ENCODE assay signal across 13 cellular contexts in the genomic region with DNA sequence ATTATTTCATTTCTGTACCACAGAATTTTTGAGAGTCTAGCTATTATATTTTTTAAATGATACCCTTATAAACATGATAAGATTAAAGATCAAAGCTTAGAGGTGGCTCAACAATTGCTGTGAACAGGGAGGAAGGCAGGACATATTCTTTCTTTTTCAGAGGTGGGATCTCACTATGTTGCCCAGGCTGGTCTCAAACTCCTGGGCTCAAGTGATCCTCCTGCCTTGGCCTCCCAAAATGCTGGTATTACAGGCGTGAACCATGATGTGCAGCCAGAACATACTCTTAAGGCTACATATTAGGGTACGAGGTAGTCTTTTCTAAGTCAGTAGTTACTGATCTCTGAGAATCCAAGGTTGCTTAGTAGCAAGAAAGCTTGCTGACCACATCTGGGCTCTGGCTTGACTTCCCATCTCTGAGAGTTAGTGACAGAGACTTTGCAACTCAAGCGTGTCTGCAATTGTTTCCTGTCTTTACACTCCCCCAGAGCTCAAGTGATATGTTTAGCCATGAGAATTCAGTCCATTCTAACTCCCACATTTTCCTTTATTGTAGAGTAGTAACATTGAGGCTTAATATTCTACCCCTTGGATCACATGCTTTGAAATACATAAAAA. TPM values are rescaled to one million over a fixed set of nuclear protein-coding genes. Genes with fewer than 3 reads are reported as not detected.
DNase-seq lines count a peak whose midpoint lies in the region; ATAC-seq, FAIRE-seq and TF ChIP-seq lines count a peak whose summit lies in the region.
"Had no signal": no experiment of that assay in that cellular context is flagged by ENCODE, and none has a peak within 500 bp of the region (broad histone marks: within the 10 kb centered on the region; RNA-seq: fewer than 3 reads in every experiment).

No MANE protein-coding gene starts in this region.

- WGBS in prostate gland = 64% methylated on average over 3 of the region's 3 CpGs

- intact Hi-C loops in natural killer cell (cut with micrococcal nuclease) (no loop called here), prostate gland (cut with DNase I) (no loop called here)

- FAIRE-seq in GM12891 (lab: Jason Lieb, UNC) = peak; percentile 79

- peak overlapping the region; percentile 29 for H3K27ac Mint-ChIP-seq in chondrocyte (ENCODE audit: unreplicated experiment)
- peak overlapping the region in 1 of 2 donors; percentile 24 for H3K27ac Mint-ChIP-seq in natural killer cell

- no peaks in the 10 kb centered on the region for H3K4me1 ChIP-seq in prostate gland (replicated peaks)

- H3K4me3 Mint-ChIP-seq in chondrocyte (ENCODE audit: unreplicated experiment) = no peak overlapping the region
- no peak overlapping the region for H3K4me3 Mint-ChIP-seq in natural killer cell

- H3K36me3 ChIP-seq in prostate gland = no peaks in the 10 kb centered on the region

- no peak overlapping the region for H3K4me3 ChIP-seq in prostate gland
- H3K4me3 ChIP-seq: Peyer's patch, tibial artery had no signal

- DNase-seq in GM12891 (ENCODE audit: insufficient read length, low spot score) (peak; percentile 52), chondrocyte (ENCODE audit: low spot score) (no peak), natural killer cell (no peak), NCI-H2107 treated with DMSO at 0.1 percent for 48 hours (lab: John Stamatoyannopoulos, UW; ENCODE audit: unreplicated experiment) (no peak), prostate gland (ENCODE audit: low spot score) (no peak)
- no peak for DNase-seq in activated effector memory CD4-positive, alpha-beta T cell treated with Interleukin-2 at 50 U/mL for 16 hours
- DNase-seq: COR-L47, foreskin melanocyte, tibial artery had no signal

- no peaks in the 10 kb centered on the region for H3K9me3 Mint-ChIP-seq in chondrocyte (ENCODE audit: low read depth)
- no peaks in the 10 kb centered on the region for H3K9me3 Mint-ChIP-seq in natural killer cell

- peaks cover 13% of the 10 kb centered on the region for H3K4me1 Mint-ChIP-seq in chondrocyte (ENCODE audit: low read depth)
- peaks cover 18 to 25% of the 10 kb centered on the region in 2 donors for H3K4me1 Mint-ChIP-seq in natural killer cell

- TF ChIP-seq CTCF in chondrocyte (IDR thresholded peaks at IDR 0.05) (no peak), natural killer cell (IDR thresholded peaks at IDR 0.05) (no peak), prostate gland (IDR thresholded peaks at IDR 0.05) (no peak)

- H3K36me3 Mint-ChIP-seq in chondrocyte (ENCODE audit: low read depth) (peaks cover 30% of the 10 kb centered on the region), natural killer cell (no peaks in the 10 kb centered on the region)

- H3K27me3 ChIP-seq in prostate gland (replicated peaks; ENCODE audit: insufficient read depth) = no peaks in the 10 kb centered on the region
- H3K27me3 ChIP-seq: Peyer's patch, tibial artery had no signal

- peak; percentile 83 for ATAC-seq in GM21423 (IDR thresholded peaks at IDR 0.05; ENCODE audit: unreplicated experiment)
- peak; percentile 83 for ATAC-seq in HG03378 (IDR thresholded peaks at IDR 0.05; ENCODE audit: unreplicated experiment)
- no peak for ATAC-seq in natural killer cell

- H3K27me3 Mint-ChIP-seq in chondrocyte (ENCODE audit: low read depth) = no peaks in the 10 kb centered on the region
- no peaks in the 10 kb centered on the region for H3K27me3 Mint-ChIP-seq in natural killer cell (ENCODE audit: low read depth in 2 of 2)

- no peaks in the 10 kb centered on the region for H3K9me3 ChIP-seq in prostate gland
- H3K9me3 ChIP-seq: Peyer's patch, tibial artery had no signal

- TF ChIP-seq POLR2A in GM12891 (IDR thresholded peaks at IDR 0.05; ENCODE audit: low read depth, low read length) = no peak
- no peak for TF ChIP-seq POLR2A in prostate gland (IDR thresholded peaks at IDR 0.05)

- H3K27ac ChIP-seq in prostate gland = no peak overlapping the region
- H3K27ac ChIP-seq: Peyer's patch, tibial artery had no signal

TF ChIP-seq in GM12891, 5 proteins besides CTCF, POLR2A, EP300 and RAD21:
- TF ChIP-seq POLR2AphosphoS5 (IDR thresholded peaks at IDR 0.05; ENCODE audit: low read depth, low read length) (no peak), PAX5 (IDR thresholded peaks at IDR 0.05; ENCODE audit: insufficient read depth, low read length, severe bottlenecking) (peak; percentile 32), SPI1 (IDR thresholded peaks at IDR 0.05; ENCODE audit: low read depth, low read length) (0 out of 2 replicates have a peak, but pooled peaks have one; percentile 36)

RNA-seq across cellular contexts. Expression of a gene that starts 8.6 kb away (rescaled TPM):
- polyA plus RNA-seq in GM12891 (2012; ENCODE audit: low read depth, missing spikeins) = 56.2 TPM
- total RNA-seq in chondrocyte = 105 TPM in 3 replicates
- 10 to 100 TPM; 69.4 to 80.0 (median 78.2) TPM for total RNA-seq in natural killer cell
- 100 to 1,000 TPM in 1 of 2 donors, 10 to 100 TPM in 1; 82.5 to 191 TPM for total RNA-seq in prostate gland

RNA-seq across cellular contexts. Expression of a gene that starts 14.6 kb away (rescaled TPM):
- 10.0 TPM for polyA plus RNA-seq in GM12891 (2012; ENCODE audit: low read depth, missing spikeins)
- total RNA-seq in chondrocyte (11.4 to 18.2 TPM (median 13.9 TPM) in 3 replicates), natural killer cell (10 to 100 TPM; 11.0 to 15.9 (median 14.6) TPM), prostate gland (10 to 100 TPM; 23.6 to 49.6 TPM)

RNA-seq across cellular contexts. Expression of a gene that starts 15.8 kb away (rescaled TPM):
- polyA plus RNA-seq in GM12891 (2012; ENCODE audit: low read depth, missing spikeins) = 75.6 TPM
- total RNA-seq in chondrocyte = 25.5 to 41.4 TPM (median 26.1 TPM) in 3 replicates
- 10 to 100 TPM; 19.5 to 27.3 (median 27.3) TPM for total RNA-seq in natural killer cell
- 10 to 100 TPM; 24.3 to 28.2 TPM for total RNA-seq in prostate gland

RNA-seq across cellular contexts. Expression of a gene that starts 16.6 kb away (rescaled TPM):
- 1.7 TPM for polyA plus RNA-seq in GM12891 (2012; ENCODE audit: low read depth, missing spikeins)
- total RNA-seq in chondrocyte = 0.45 to 1.1 TPM (median 0.82 TPM) in 3 replicates
- under 1 TPM in 1 of 3 donors, not detected in 2; 0.35 TPM for total RNA-seq in natural killer cell
- 1 to 10 TPM in 1 of 2 donors, under 1 TPM in 1; 0.18 to 8.6 TPM for total RNA-seq in prostate gland
- total RNA-seq: MCF 10A had no signal

RNA-seq across cellular contexts. Expression of a gene that starts 38.4 kb away (rescaled TPM):
- polyA plus RNA-seq in GM12891 (2012; ENCODE audit: low read depth, missing spikeins) = 2.1 TPM
- total RNA-seq in chondrocyte = 5.3 to 6.1 TPM (median 5.7 TPM) in 3 replicates
- total RNA-seq in natural killer cell = 1 to 10 TPM; 4.4 to 5.5 (median 5.5) TPM
- 1 to 10 TPM; 2.2 to 6.2 TPM for total RNA-seq in prostate gland

Comparison
In these comparisons a context has a peak if more than half of its experiments do, and no peak if none do; other contexts are left out.
1. ATAC-seq: peak in GM21423 (single experiment) and HG03378 (single experiment); none in natural killer cell (0 of 3).